ENCODE assay signal across 9 cellular contexts in genomic region chr10:115171392-115171960, GRCh38.
DNase-seq lines count a peak whose midpoint lies in the region; ATAC-seq, FAIRE-seq and TF ChIP-seq lines count a peak whose summit lies in the region.
"Had no signal": no experiment of that assay in that cellular context is flagged by ENCODE, and none has a peak within 500 bp of the region (broad histone marks: within the 10 kb centered on the region; RNA-seq: fewer than 3 reads in every experiment).

No MANE protein-coding gene starts in this region.

- H3K36me3 ChIP-seq in liver (ENCODE audit: control insufficient read depth in 4 of 4, insufficient read depth in 3 of 4, low read depth in 1 of 4, low read length in 3 of 4) (no peaks in the 10 kb centered on the region), HepG2 (replicated peaks in 1 of 2; ENCODE audit: control insufficient read depth in 1 of 2, insufficient read depth in 2 of 2, low read length in 2 of 2) (no peaks in the 10 kb centered on the region), PC-9 (ENCODE audit: low read depth) (no peaks in the 10 kb centered on the region)

- H3K27ac ChIP-seq in liver (ENCODE audit: low read depth in 1 of 2, low read length in 2 of 2) (no peak overlapping the region), HepG2 (ENCODE audit: extremely low read length, insufficient read depth, low read length) (no peak overlapping the region), PC-9 (no peak overlapping the region)

- TF ChIP-seq RAD21 in liver (IDR thresholded peaks at IDR 0.05) (peak; percentile 55 to 63), HepG2 (CRISPR knock-in tag; IDR thresholded peaks at IDR 0.05) (no peak)

- POLR2A ChIA-PET in HepG2 (lab: Yijun Ruan, JAX), result no interaction called here
- POLR2A ChIA-PET in PC-9 (lab: Charles Lee; ENCODE audit: unreplicated experiment), result no interaction called here

- in situ Hi-C loops in HepG2 (cut with HindIII; ENCODE audit: extremely low pct_ligation_motif_present, low pct_unique_long_range_greater_than_20kb), result no loop called here

- no peak for TF ChIP-seq EP300 in HepG2 (IDR thresholded peaks at IDR 0.05; ENCODE audit: low read depth in 2 of 2, low read length in 2 of 2)
- no peak for TF ChIP-seq EP300 in HepG2 (CRISPR knock-in tag; IDR thresholded peaks at IDR 0.05; ENCODE audit: borderline replicate concordance)

- ATAC-seq in HepG2, result no peak
- ATAC-seq in stimulated activated naive CD8-positive, alpha-beta T cell treated with anti-CD3 and anti-CD28 coated beads, Interleukin-15, Interleukin-2, amounts not matched to agents 100 U/mL and 50 U/mL, for 24 hours, result no peak

- intact Hi-C loops in HepG2 (cut with micrococcal nuclease; ENCODE audit: unreplicated experiment) (loop anchor here (1.0 kb wide), 1 partner anchor 246 kb away; no protein-coding TSS in a partner anchor), PC-9 (cut with micrococcal nuclease; ENCODE audit: unreplicated experiment) (loop anchor here (10.0 kb wide), 1 partner anchor 233 kb away; no protein-coding TSS in a partner anchor)

- CTCF ChIA-PET in HepG2 (lab: Yijun Ruan, JAX; ENCODE audit: low intra/inter-chr PET ratio, low total read pairs), result interaction anchor here (1.6 to 1.9 kb wide), 2 partner anchors 183 to 247 kb away, joined by 4 to 9 read pairs; no protein-coding TSS in a partner anchor
- CTCF ChIA-PET in PC-9 (lab: Charles Lee), result no interaction called here

- TF ChIP-seq POLR2A in HepG2 (IDR thresholded peaks at IDR 0.05; ENCODE audit: insufficient read depth in 1 of 2, low read depth in 2 of 2, low read length in 2 of 2), result no peak

- H3K27me3 ChIP-seq in liver (ENCODE audit: control insufficient read depth in 4 of 4, insufficient read depth in 4 of 4, low read length in 3 of 4), result peaks cover 0 to 4% (median 0%) of the 10 kb centered on the region in 4 donors
- H3K27me3 ChIP-seq in HepG2 (ENCODE audit: control insufficient read depth in 1 of 2, insufficient read depth in 2 of 2, low read length in 2 of 2), result no peaks in the 10 kb centered on the region
- H3K27me3 ChIP-seq in PC-9 (ENCODE audit: insufficient read depth, low read depth), result no peaks in the 10 kb centered on the region

- no peaks in the 10 kb centered on the region for H3K79me2 ChIP-seq in HepG2 (ENCODE audit: insufficient read depth, low read length)
- no peaks in the 10 kb centered on the region for H3K79me2 ChIP-seq in PC-9 (ENCODE audit: low read depth)

- H3F3A ChIP-seq in PC-9 (ENCODE audit: insufficient read depth, low read depth), result no peaks in the 10 kb centered on the region

- H3K9me2 ChIP-seq in PC-9 (ENCODE audit: insufficient read depth), result no peaks in the 10 kb centered on the region

- TF ChIP-seq CTCF in liver (IDR thresholded peaks at IDR 0.05; ENCODE audit: low read depth, low read length, missing input control) (peak; percentile 16), HepG2 (CRISPR knock-in tag; IDR thresholded peaks at IDR 0.05) (no peak; the same call in 1 of the 2 replicates), PC-9 (conservative IDR thresholded peaks at IDR 0.05) (peak; percentile 62), fibroblast of the aortic adventitia (IDR thresholded peaks at IDR 0.05; ENCODE audit: insufficient read depth, low read length) (peak; percentile 34)

- H3K9me3 ChIP-seq in liver (ENCODE audit: control insufficient read depth in 4 of 4, low read length in 3 of 4) (no peaks in the 10 kb centered on the region), HepG2 (ENCODE audit: low read length) (no peaks in the 10 kb centered on the region), PC-9 (ENCODE audit: insufficient read depth, low read depth) (no peaks in the 10 kb centered on the region)

- no peaks in the 10 kb centered on the region for H4K20me1 ChIP-seq in HepG2 (ENCODE audit: insufficient read depth, low read length)
- H4K20me1 ChIP-seq in PC-9 (ENCODE audit: insufficient read depth), result no peaks in the 10 kb centered on the region

- FAIRE-seq in HepG2 (lab: Jason Lieb, UNC), result no peak

- H3K9ac ChIP-seq in liver (ENCODE audit: low read depth in 1 of 2, low read length in 2 of 2) (no peak overlapping the region), HepG2 (ENCODE audit: insufficient read depth, low read depth, low read length) (no peak overlapping the region)

- 2% methylated on average over 1 of the region's 1 CpG for WGBS in liver
- WGBS in HepG2 (ENCODE audit: low lambda C conversion rate), result 2% methylated on average over 1 of the region's 1 CpG

- H3K4me3 ChIP-seq in liver (ENCODE audit: low read depth in 1 of 3, low read length in 3 of 3) (no peak overlapping the region), HepG2 (replicated peaks in 1 of 3; ENCODE audit: insufficient read depth in 1 of 3, low read depth in 2 of 3, low read length in 3 of 3) (no peak overlapping the region), PC-9 (no peak overlapping the region), fibroblast of the aortic adventitia (ENCODE audit: low read depth, low read length) (no peak overlapping the region)

- no peaks in the 10 kb centered on the region for H3K4me1 ChIP-seq in liver (ENCODE audit: control insufficient read depth in 4 of 4, insufficient read depth in 4 of 4, low read length in 3 of 4)
- no peaks in the 10 kb centered on the region for H3K4me1 ChIP-seq in HepG2 (ENCODE audit: insufficient read depth, low read length)
- H3K4me1 ChIP-seq in PC-9 (replicated peaks; ENCODE audit: insufficient read depth), result no peaks in the 10 kb centered on the region

- BruUV-seq in HepG2 (replicated peaks; lab: Mats Ljungman, UMichigan), result no TSS peak
- no TSS peak for BruUV-seq in PC-9 (replicated peaks; lab: Mats Ljungman, UMichigan)

- DNase-seq in HepG2 (ENCODE audit: low spot score) (no peak), PC-9 (no peak), fibroblast of the aortic adventitia (ENCODE audit: low read depth) (peak; percentile 18), OCI-M2 (lab: John Stamatoyannopoulos, UW; ENCODE audit: unreplicated experiment) (no peak), activated T-cell treated with anti-CD3 and anti-CD28 coated beads for 4 hours (no peak)
- no peak for DNase-seq in stimulated activated CD4-positive, alpha-beta T cell treated with anti-CD3 and anti-CD28 coated beads, Interleukin-12 subunit alpha, Interleukin-12 subunit beta, amount 100 ng/mL, for 4 hours
- DNase-seq in stimulated activated naive CD8-positive, alpha-beta T cell treated with anti-CD3 and anti-CD28 coated beads, Interleukin-15, Interleukin-2, amounts not matched to agents 100 U/mL and 50 U/mL, for 24 hours, result no peak
- DNase-seq: amniotic stem cell had no signal

- H2AFZ ChIP-seq in HepG2 (ENCODE audit: low read length) (no peak overlapping the region), PC-9 (no peak overlapping the region)

- H3K4me2 ChIP-seq in HepG2 (ENCODE audit: low read depth, low read length), result no peak overlapping the region
- no peak overlapping the region for H3K4me2 ChIP-seq in PC-9

TF ChIP-seq in liver, 16 proteins besides CTCF, POLR2A, EP300 and RAD21 (continues in another document):
- no peak for TF ChIP-seq RXRA (IDR thresholded peaks at IDR 0.05)
- TF ChIP-seq FOXA1 (IDR thresholded peaks at IDR 0.05), result no peak
- TF ChIP-seq JUND (IDR thresholded peaks at IDR 0.05), result no peak
- TF ChIP-seq HNF4G (IDR thresholded peaks at IDR 0.05), result no peak
- TF ChIP-seq YY1 (IDR thresholded peaks at IDR 0.05), result no peak
- TF ChIP-seq MAX (IDR thresholded peaks at IDR 0.05), result no peak
- TF ChIP-seq ZBTB33 (IDR thresholded peaks at IDR 0.05), result no peak

TF ChIP-seq in HepG2, 621 proteins besides CTCF, POLR2A, EP300 and RAD21 (continues in another document):
- TF ChIP-seq HMGA1 (CRISPR knock-in tag; conservative IDR thresholded peaks at IDR 0.05), result no peak
- TF ChIP-seq CEBPZ (IDR thresholded peaks at IDR 0.05; ENCODE audit: low read length), result no peak
- no peak for TF ChIP-seq ATM (IDR thresholded peaks at IDR 0.05; ENCODE audit: borderline replicate concordance)
- no peak for TF ChIP-seq TOPORS (CRISPR knock-in tag; IDR thresholded peaks at IDR 0.05)
